In genomic region chr22:36360871-36361383, GRCh38 we compare ENCODE assay signal across 9 cellular contexts. TPM values are rescaled to one million over a fixed set of nuclear protein-coding genes. Genes with fewer than 3 reads are reported as not detected.
DNase-seq lines count a peak whose midpoint lies in the region; ATAC-seq and TF ChIP-seq lines count a peak whose summit lies in the region.
"Had no signal": no experiment of that assay in that cellular context is flagged by ENCODE, and none has a peak within 500 bp of the region (broad histone marks: within the 10 kb centered on the region; RNA-seq: fewer than 3 reads in every experiment).

No MANE protein-coding gene starts in this region.

- H3K4me3 Mint-ChIP-seq in activated CD4-positive, alpha-beta T cell treated with anti-CD3 and anti-CD28 coated beads, Interleukin-2, amount 10 ng/mL, durations not matched to agents 24 days and 14 days = no peak overlapping the region
- H3K4me3 Mint-ChIP-seq in activated naive CD8-positive, alpha-beta T cell treated with anti-CD3 and anti-CD28 coated beads, Interleukin-2, amount 50 U/mL, for 24 hours = no peak overlapping the region

- ATAC-seq in activated naive CD8-positive, alpha-beta T cell treated with anti-CD3 and anti-CD28 coated beads, Interleukin-2, amount 50 U/mL, for 24 hours = no peak
- ATAC-seq in HG02885 (IDR thresholded peaks at IDR 0.05; ENCODE audit: poor library complexity, unreplicated experiment) = no peak

- H3K36me3 ChIP-seq in liver (ENCODE audit: control insufficient read depth in 4 of 4, insufficient read depth in 3 of 4, low read depth in 1 of 4, low read length in 3 of 4) = no peaks in the 10 kb centered on the region
- H3K36me3 ChIP-seq in testis (ENCODE audit: low read depth, missing control alignments) = no peaks in the 10 kb centered on the region

- H3K4me1 ChIP-seq in liver (ENCODE audit: control insufficient read depth in 4 of 4, insufficient read depth in 4 of 4, low read length in 3 of 4) = peaks cover 34 to 70% (median 58%) of the 10 kb centered on the region in 4 donors
- H3K4me1 ChIP-seq in testis = peaks cover 30% of the 10 kb centered on the region

- TF ChIP-seq RAD21 in liver (IDR thresholded peaks at IDR 0.05) = no peak

- H3K27ac Mint-ChIP-seq in activated CD4-positive, alpha-beta T cell treated with anti-CD3 and anti-CD28 coated beads, Interleukin-2, amount 10 ng/mL, durations not matched to agents 24 days and 14 days = peak overlapping the region; percentile 74
- H3K27ac Mint-ChIP-seq in activated naive CD8-positive, alpha-beta T cell treated with anti-CD3 and anti-CD28 coated beads, Interleukin-2, amount 50 U/mL, for 24 hours = peak overlapping the region; percentile 96

- H3K9me3 Mint-ChIP-seq in activated CD4-positive, alpha-beta T cell treated with anti-CD3 and anti-CD28 coated beads, Interleukin-2, amount 10 ng/mL, durations not matched to agents 24 days and 14 days = no peaks in the 10 kb centered on the region
- H3K9me3 Mint-ChIP-seq in activated naive CD8-positive, alpha-beta T cell treated with anti-CD3 and anti-CD28 coated beads, Interleukin-2, amount 50 U/mL, for 24 hours = no peaks in the 10 kb centered on the region

- 42% methylated on average over 5 of the region's 5 CpGs for WGBS in liver
- WGBS in testis, 2 donors = 31 to 43% methylated on average over 5 of the region's 5 CpGs

- H3K27me3 ChIP-seq in liver (ENCODE audit: control insufficient read depth in 4 of 4, insufficient read depth in 4 of 4, low read length in 3 of 4) (no peaks in the 10 kb centered on the region), testis (no peaks in the 10 kb centered on the region)

- peaks cover 38% of the 10 kb centered on the region for H3K36me3 Mint-ChIP-seq in activated CD4-positive, alpha-beta T cell treated with anti-CD3 and anti-CD28 coated beads, Interleukin-2, amount 10 ng/mL, durations not matched to agents 24 days and 14 days (ENCODE audit: low read depth)
- peaks cover 49% of the 10 kb centered on the region for H3K36me3 Mint-ChIP-seq in activated naive CD8-positive, alpha-beta T cell treated with anti-CD3 and anti-CD28 coated beads, Interleukin-2, amount 50 U/mL, for 24 hours (ENCODE audit: low read depth)

- peaks cover 76% of the 10 kb centered on the region for H3K4me1 Mint-ChIP-seq in activated CD4-positive, alpha-beta T cell treated with anti-CD3 and anti-CD28 coated beads, Interleukin-2, amount 10 ng/mL, durations not matched to agents 24 days and 14 days
- H3K4me1 Mint-ChIP-seq in activated naive CD8-positive, alpha-beta T cell treated with anti-CD3 and anti-CD28 coated beads, Interleukin-2, amount 50 U/mL, for 24 hours = peaks cover 100% of the 10 kb centered on the region

- intact Hi-C loops in activated CD4-positive, alpha-beta T cell treated with anti-CD3 and anti-CD28 coated beads, Interleukin-2, amount 10 ng/mL, durations not matched to agents 24 days and 14 days (cut with micrococcal nuclease) = no loop called here
- intact Hi-C loops in testis (cut with DNase I; ENCODE audit: low total_unique reads) = no loop called here

- peak overlapping the region; percentile 62 to 77 for H3K27ac ChIP-seq in liver (ENCODE audit: low read depth in 1 of 2, low read length in 2 of 2)
- H3K27ac ChIP-seq in testis = peak overlapping the region; percentile 46 to 62

- TF ChIP-seq CTCF in liver (IDR thresholded peaks at IDR 0.05; ENCODE audit: low read depth, low read length, missing input control) = no peak
- no peak for TF ChIP-seq CTCF in testis (IDR thresholded peaks at IDR 0.05)

- H3K27me3 Mint-ChIP-seq in activated CD4-positive, alpha-beta T cell treated with anti-CD3 and anti-CD28 coated beads, Interleukin-2, amount 10 ng/mL, durations not matched to agents 24 days and 14 days = no peaks in the 10 kb centered on the region
- no peaks in the 10 kb centered on the region for H3K27me3 Mint-ChIP-seq in activated naive CD8-positive, alpha-beta T cell treated with anti-CD3 and anti-CD28 coated beads, Interleukin-2, amount 50 U/mL, for 24 hours

- no peaks in the 10 kb centered on the region for H3K9me3 ChIP-seq in liver (ENCODE audit: control insufficient read depth in 4 of 4, low read length in 3 of 4)
- H3K9me3 ChIP-seq in testis = no peaks in the 10 kb centered on the region

- TF ChIP-seq POLR2A in testis (IDR thresholded peaks at IDR 0.05) = no peak

- H3K9ac ChIP-seq in liver (ENCODE audit: low read depth in 1 of 2, low read length in 2 of 2) = no peak overlapping the region

- no peak for DNase-seq in activated CD4-positive, alpha-beta T cell treated with anti-CD3 and anti-CD28 coated beads, Interleukin-2, amount 10 ng/mL, durations not matched to agents 24 days and 14 days
- DNase-seq in activated CD4-positive, alpha-beta T cell treated with anti-CD3 and anti-CD28 coated beads for 1 hour = no peak
- no peak for DNase-seq in activated naive CD8-positive, alpha-beta T cell treated with anti-CD3 and anti-CD28 coated beads, Interleukin-2, amount 50 U/mL, for 24 hours
- DNase-seq in testis (no peak), NCI-H524 (lab: John Stamatoyannopoulos, UW) (no peak), NCI-H226 (no peak)
- DNase-seq: ACHN had no signal

- H3K4me3 ChIP-seq in liver (ENCODE audit: low read depth in 1 of 3, low read length in 3 of 3) = no peak overlapping the region
- no peak overlapping the region for H3K4me3 ChIP-seq in testis

TF ChIP-seq in liver, 16 proteins besides CTCF, POLR2A, EP300 and RAD21:
- TF ChIP-seq HNF4A (conservative IDR thresholded peaks at IDR 0.05) (no peak), RXRA (IDR thresholded peaks at IDR 0.05) (no peak), HNF4G (IDR thresholded peaks at IDR 0.05) (no peak)
TF ChIP-seq in liver: peak in this region for 0.

RNA-seq across cellular contexts. Expression of gene MYH9, which starts 26.8 kb away (rescaled TPM):
- total RNA-seq in activated CD4-positive, alpha-beta T cell treated with anti-CD3 and anti-CD28 coated beads, Interleukin-2, amount 10 ng/mL, durations not matched to agents 24 days and 14 days = 625 and 633 TPM in 2 replicates
- total RNA-seq in liver (100 to 1,000 TPM; 123 to 150 TPM), testis (100 to 1,000 TPM; 141 to 146 TPM)
- polyA plus RNA-seq in liver (10 to 100 TPM; 32.3 to 74.1 TPM), testis (ENCODE audit: insufficient read depth, low read depth, low replicate concordance) (129 TPM)
